ENCODE assay signal across 1 cellular context in the genomic region with DNA sequence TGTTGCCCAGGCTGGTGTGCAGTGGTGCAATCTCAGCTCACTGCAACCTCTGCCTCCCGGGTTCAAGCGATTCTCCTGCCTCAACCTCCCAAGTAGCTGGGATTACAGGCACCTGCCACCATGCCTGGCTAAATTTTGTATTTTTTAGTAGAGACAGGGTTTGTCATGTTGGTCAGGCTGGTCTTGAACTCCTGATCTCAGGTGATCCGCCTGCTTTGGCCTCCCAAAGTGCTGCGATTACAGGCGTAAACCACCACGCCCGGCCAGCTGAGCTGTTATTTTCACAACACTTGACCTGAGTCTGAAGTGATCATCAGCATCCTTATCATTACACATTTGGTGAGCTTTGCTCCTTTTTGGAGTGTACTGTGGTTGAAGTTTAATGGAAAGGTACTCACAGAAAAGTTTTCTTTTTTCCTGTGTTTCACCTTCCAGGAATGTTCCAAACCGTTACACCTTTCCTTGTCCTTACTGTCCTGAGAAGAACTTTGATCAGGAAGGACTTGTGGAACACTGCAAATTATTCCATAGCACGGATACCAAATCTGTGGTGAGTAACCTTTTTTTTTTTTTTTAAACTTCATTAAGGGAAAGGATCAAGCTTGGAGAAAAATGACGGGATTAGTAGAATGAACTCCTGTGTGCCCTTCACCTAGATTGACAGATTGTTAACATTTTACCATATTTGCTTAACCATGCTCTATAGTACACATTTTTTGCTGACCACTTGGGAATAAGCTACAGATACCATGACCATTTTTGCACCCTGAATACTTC.
TF ChIP-seq lines count a peak whose summit lies in the region.

No MANE protein-coding gene starts in this region.

TF ChIP-seq in HepG2, 621 proteins besides CTCF, POLR2A, EP300 and RAD21 (continued from another document and continues in another):
- TF ChIP-seq, protein P1, sequence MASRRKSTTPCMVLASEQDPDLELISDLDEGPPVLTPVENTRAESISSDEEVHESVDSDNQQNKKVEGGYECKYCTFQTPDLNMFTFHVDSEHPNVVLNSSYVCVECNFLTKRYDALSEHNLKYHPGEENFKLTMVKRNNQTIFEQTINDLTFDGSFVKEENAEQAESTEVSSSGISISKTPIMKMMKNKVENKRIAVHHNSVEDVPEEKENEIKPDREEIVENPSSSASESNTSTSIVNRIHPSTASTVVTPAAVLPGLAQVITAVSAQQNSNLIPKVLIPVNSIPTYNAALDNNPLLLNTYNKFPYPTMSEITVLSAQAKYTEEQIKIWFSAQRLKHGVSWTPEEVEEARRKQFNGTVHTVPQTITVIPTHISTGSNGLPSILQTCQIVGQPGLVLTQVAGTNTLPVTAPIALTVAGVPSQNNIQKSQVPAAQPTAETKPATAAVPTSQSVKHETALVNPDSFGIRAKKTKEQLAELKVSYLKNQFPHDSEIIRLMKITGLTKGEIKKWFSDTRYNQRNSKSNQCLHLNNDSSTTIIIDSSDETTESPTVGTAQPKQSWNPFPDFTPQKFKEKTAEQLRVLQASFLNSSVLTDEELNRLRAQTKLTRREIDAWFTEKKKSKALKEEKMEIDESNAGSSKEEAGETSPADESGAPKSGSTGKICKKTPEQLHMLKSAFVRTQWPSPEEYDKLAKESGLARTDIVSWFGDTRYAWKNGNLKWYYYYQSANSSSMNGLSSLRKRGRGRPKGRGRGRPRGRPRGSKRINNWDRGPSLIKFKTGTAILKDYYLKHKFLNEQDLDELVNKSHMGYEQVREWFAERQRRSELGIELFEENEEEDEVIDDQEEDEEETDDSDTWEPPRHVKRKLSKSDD (CRISPR knock-in tag; IDR thresholded peaks at IDR 0.05; ENCODE audit: low read depth) = peak; percentile 38; the same call in 1 of the 2 replicates
- TF ChIP-seq, protein P2, sequence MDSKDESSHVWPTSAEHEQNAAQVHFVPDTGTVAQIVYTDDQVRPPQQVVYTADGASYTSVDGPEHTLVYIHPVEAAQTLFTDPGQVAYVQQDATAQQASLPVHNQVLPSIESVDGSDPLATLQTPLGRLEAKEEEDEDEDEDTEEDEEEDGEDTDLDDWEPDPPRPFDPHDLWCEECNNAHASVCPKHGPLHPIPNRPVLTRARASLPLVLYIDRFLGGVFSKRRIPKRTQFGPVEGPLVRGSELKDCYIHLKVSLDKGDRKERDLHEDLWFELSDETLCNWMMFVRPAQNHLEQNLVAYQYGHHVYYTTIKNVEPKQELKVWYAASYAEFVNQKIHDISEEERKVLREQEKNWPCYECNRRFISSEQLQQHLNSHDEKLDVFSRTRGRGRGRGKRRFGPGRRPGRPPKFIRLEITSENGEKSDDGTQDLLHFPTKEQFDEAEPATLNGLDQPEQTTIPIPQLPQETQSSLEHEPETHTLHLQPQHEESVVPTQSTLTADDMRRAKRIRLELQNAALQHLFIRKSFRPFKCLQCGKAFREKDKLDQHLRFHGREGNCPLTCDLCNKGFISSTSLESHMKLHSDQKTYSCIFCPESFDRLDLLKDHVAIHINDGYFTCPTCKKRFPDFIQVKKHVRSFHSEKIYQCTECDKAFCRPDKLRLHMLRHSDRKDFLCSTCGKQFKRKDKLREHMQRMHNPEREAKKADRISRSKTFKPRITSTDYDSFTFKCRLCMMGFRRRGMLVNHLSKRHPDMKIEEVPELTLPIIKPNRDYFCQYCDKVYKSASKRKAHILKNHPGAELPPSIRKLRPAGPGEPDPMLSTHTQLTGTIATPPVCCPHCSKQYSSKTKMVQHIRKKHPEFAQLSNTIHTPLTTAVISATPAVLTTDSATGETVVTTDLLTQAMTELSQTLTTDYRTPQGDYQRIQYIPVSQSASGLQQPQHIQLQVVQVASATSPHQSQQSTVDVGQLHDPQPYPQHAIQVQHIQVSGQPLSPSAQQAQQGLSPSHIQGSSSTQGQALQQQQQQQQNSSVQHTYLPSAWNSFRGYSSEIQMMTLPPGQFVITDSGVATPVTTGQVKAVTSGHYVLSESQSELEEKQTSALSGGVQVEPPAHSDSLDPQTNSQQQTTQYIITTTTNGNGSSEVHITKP (CRISPR knock-in tag; IDR thresholded peaks at IDR 0.05; ENCODE audit: low read depth) = no peak
- 0 out of 2 replicates have a peak, but pooled peaks have one; percentile 21 for TF ChIP-seq RBFOX2 (IDR thresholded peaks at IDR 0.05; ENCODE audit: low read depth, low read length)
- no peak for TF ChIP-seq CENPT (CRISPR knock-in tag; IDR thresholded peaks at IDR 0.05; ENCODE audit: low read depth)
- TF ChIP-seq, protein P3, sequence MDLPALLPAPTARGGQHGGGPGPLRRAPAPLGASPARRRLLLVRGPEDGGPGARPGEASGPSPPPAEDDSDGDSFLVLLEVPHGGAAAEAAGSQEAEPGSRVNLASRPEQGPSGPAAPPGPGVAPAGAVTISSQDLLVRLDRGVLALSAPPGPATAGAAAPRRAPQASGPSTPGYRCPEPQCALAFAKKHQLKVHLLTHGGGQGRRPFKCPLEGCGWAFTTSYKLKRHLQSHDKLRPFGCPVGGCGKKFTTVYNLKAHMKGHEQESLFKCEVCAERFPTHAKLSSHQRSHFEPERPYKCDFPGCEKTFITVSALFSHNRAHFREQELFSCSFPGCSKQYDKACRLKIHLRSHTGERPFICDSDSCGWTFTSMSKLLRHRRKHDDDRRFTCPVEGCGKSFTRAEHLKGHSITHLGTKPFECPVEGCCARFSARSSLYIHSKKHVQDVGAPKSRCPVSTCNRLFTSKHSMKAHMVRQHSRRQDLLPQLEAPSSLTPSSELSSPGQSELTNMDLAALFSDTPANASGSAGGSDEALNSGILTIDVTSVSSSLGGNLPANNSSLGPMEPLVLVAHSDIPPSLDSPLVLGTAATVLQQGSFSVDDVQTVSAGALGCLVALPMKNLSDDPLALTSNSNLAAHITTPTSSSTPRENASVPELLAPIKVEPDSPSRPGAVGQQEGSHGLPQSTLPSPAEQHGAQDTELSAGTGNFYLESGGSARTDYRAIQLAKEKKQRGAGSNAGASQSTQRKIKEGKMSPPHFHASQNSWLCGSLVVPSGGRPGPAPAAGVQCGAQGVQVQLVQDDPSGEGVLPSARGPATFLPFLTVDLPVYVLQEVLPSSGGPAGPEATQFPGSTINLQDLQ (CRISPR knock-in tag; IDR thresholded peaks at IDR 0.05) = no peak
- TF ChIP-seq, protein P4, sequence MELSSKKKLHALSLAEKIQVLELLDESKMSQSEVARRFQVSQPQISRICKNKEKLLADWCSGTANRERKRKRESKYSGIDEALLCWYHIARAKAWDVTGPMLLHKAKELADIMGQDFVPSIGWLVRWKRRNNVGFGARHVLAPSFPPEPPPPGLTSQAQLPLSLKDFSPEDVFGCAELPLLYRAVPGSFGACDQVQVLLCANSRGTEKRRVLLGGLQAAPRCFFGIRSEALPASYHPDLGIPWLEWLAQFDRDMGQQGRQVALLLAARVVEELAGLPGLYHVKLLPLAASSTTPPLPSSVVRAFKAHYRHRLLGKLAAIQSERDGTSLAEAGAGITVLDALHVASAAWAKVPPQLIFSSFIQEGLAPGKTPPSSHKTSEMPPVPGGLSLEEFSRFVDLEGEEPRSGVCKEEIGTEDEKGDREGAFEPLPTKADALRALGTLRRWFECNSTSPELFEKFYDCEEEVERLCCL (CRISPR knock-in tag; IDR thresholded peaks at IDR 0.05; ENCODE audit: borderline replicate concordance) = no peak
- peak; percentile 94 for TF ChIP-seq HNF4A (CRISPR knock-in tag; IDR thresholded peaks at IDR 0.05)
- TF ChIP-seq, protein P5, sequence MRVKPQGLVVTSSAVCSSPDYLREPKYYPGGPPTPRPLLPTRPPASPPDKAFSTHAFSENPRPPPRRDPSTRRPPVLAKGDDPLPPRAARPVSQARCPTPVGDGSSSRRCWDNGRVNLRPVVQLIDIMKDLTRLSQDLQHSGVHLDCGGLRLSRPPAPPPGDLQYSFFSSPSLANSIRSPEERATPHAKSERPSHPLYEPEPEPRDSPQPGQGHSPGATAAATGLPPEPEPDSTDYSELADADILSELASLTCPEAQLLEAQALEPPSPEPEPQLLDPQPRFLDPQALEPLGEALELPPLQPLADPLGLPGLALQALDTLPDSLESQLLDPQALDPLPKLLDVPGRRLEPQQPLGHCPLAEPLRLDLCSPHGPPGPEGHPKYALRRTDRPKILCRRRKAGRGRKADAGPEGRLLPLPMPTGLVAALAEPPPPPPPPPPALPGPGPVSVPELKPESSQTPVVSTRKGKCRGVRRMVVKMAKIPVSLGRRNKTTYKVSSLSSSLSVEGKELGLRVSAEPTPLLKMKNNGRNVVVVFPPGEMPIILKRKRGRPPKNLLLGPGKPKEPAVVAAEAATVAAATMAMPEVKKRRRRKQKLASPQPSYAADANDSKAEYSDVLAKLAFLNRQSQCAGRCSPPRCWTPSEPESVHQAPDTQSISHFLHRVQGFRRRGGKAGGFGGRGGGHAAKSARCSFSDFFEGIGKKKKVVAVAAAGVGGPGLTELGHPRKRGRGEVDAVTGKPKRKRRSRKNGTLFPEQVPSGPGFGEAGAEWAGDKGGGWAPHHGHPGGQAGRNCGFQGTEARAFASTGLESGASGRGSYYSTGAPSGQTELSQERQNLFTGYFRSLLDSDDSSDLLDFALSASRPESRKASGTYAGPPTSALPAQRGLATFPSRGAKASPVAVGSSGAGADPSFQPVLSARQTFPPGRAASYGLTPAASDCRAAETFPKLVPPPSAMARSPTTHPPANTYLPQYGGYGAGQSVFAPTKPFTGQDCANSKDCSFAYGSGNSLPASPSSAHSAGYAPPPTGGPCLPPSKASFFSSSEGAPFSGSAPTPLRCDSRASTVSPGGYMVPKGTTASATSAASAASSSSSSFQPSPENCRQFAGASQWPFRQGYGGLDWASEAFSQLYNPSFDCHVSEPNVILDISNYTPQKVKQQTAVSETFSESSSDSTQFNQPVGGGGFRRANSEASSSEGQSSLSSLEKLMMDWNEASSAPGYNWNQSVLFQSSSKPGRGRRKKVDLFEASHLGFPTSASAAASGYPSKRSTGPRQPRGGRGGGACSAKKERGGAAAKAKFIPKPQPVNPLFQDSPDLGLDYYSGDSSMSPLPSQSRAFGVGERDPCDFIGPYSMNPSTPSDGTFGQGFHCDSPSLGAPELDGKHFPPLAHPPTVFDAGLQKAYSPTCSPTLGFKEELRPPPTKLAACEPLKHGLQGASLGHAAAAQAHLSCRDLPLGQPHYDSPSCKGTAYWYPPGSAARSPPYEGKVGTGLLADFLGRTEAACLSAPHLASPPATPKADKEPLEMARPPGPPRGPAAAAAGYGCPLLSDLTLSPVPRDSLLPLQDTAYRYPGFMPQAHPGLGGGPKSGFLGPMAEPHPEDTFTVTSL (CRISPR knock-in tag; IDR thresholded peaks at IDR 0.05; ENCODE audit: borderline replicate concordance) = peak; percentile 83; the same call in 1 of the 2 replicates
- TF ChIP-seq, protein P6, sequence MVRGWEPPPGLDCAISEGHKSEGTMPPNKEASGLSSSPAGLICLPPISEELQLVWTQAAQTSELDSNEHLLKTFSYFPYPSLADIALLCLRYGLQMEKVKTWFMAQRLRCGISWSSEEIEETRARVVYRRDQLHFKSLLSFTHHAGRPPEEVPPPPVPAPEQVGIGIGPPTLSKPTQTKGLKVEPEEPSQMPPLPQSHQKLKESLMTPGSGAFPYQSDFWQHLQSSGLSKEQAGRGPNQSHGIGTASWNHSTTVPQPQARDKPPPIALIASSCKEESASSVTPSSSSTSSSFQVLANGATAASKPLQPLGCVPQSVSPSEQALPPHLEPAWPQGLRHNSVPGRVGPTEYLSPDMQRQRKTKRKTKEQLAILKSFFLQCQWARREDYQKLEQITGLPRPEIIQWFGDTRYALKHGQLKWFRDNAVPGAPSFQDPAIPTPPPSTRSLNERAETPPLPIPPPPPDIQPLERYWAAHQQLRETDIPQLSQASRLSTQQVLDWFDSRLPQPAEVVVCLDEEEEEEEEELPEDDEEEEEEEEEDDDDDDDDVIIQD (CRISPR knock-in tag; IDR thresholded peaks at IDR 0.05; ENCODE audit: low read depth) = peak; percentile 75
- TF ChIP-seq KDM2A (CRISPR knock-in tag; IDR thresholded peaks at IDR 0.05; ENCODE audit: borderline replicate concordance, low read depth) = peak; percentile 48; the same call in 1 of the 2 replicates
- TF ChIP-seq ZNF570 (CRISPR knock-in tag; IDR thresholded peaks at IDR 0.05; ENCODE audit: borderline replicate concordance) = no peak
- TF ChIP-seq, protein P7, sequence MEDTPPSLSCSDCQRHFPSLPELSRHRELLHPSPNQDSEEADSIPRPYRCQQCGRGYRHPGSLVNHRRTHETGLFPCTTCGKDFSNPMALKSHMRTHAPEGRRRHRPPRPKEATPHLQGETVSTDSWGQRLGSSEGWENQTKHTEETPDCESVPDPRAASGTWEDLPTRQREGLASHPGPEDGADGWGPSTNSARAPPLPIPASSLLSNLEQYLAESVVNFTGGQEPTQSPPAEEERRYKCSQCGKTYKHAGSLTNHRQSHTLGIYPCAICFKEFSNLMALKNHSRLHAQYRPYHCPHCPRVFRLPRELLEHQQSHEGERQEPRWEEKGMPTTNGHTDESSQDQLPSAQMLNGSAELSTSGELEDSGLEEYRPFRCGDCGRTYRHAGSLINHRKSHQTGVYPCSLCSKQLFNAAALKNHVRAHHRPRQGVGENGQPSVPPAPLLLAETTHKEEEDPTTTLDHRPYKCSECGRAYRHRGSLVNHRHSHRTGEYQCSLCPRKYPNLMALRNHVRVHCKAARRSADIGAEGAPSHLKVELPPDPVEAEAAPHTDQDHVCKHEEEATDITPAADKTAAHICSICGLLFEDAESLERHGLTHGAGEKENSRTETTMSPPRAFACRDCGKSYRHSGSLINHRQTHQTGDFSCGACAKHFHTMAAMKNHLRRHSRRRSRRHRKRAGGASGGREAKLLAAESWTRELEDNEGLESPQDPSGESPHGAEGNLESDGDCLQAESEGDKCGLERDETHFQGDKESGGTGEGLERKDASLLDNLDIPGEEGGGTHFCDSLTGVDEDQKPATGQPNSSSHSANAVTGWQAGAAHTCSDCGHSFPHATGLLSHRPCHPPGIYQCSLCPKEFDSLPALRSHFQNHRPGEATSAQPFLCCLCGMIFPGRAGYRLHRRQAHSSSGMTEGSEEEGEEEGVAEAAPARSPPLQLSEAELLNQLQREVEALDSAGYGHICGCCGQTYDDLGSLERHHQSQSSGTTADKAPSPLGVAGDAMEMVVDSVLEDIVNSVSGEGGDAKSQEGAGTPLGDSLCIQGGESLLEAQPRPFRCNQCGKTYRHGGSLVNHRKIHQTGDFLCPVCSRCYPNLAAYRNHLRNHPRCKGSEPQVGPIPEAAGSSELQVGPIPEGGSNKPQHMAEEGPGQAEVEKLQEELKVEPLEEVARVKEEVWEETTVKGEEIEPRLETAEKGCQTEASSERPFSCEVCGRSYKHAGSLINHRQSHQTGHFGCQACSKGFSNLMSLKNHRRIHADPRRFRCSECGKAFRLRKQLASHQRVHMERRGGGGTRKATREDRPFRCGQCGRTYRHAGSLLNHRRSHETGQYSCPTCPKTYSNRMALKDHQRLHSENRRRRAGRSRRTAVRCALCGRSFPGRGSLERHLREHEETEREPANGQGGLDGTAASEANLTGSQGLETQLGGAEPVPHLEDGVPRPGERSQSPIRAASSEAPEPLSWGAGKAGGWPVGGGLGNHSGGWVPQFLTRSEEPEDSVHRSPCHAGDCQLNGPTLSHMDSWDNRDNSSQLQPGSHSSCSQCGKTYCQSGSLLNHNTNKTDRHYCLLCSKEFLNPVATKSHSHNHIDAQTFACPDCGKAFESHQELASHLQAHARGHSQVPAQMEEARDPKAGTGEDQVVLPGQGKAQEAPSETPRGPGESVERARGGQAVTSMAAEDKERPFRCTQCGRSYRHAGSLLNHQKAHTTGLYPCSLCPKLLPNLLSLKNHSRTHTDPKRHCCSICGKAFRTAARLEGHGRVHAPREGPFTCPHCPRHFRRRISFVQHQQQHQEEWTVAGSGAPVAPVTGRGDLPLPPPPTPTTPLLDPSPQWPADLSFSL (CRISPR knock-in tag; IDR thresholded peaks at IDR 0.05) = no peak
- TF ChIP-seq, protein P8, sequence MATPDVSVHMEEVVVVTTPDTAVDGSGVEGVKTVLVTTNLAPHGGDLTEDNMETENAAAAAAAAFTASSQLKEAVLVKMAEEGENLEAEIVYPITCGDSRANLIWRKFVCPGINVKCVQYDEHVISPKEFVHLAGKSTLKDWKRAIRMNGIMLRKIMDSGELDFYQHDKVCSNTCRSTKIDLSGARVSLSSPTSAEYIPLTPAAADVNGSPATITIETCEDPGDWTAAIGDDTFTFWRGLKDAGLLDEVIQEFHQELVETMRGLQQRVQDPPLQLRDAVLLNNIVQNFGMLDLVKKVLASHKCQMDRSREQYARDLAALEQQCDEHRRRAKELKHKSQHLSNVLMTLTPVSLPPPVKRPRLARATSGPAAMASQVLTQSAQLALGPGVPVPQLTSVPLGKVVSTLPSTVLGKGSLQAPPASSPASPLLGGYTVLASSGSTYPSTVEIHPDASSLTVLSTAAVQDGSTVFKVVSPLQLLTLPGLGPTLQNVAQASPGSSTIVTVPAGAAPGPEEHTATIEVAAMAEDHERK (CRISPR knock-in tag; IDR thresholded peaks at IDR 0.05; ENCODE audit: low read depth) = no peak
- TF ChIP-seq ZNF224 (CRISPR knock-in tag; IDR thresholded peaks at IDR 0.05) = no peak
- TF ChIP-seq DR1 (CRISPR knock-in tag; IDR thresholded peaks at IDR 0.05) = no peak
